ENCODE assay signal across 16 cellular contexts in genomic region chr4:121053601-121054143, GRCh38. TPM values are rescaled to one million over a fixed set of nuclear protein-coding genes. Genes with fewer than 3 reads are reported as not detected.
A peak's percentile ranks its signal among the peaks of the same experiment; 100 is the strongest.
DNase-seq lines count a peak whose midpoint lies in the region; ATAC-seq and TF ChIP-seq lines count a peak whose summit lies in the region.
"Had no signal": no experiment of that assay in that cellular context is flagged by ENCODE, and none has a peak within 500 bp of the region (broad histone marks: within the 10 kb centered on the region; RNA-seq: fewer than 3 reads in every experiment).

No MANE protein-coding gene starts in this region.

- DNase-seq in AG10803 (ENCODE audit: low read depth) (peak; percentile 72), HFF-Myc (ENCODE audit: extremely low read depth, low read depth) (peak; percentile 14), amniotic epithelial cell (ENCODE audit: low read depth) (peak; percentile 13), left ventricle myocardium superior (peak; percentile 41), amygdala (lab: John Stamatoyannopoulos, UW) (no peak), NCI-H187 treated with DMSO at 0.1 percent for 48 hours (lab: John Stamatoyannopoulos, UW) (no peak)
- DNase-seq: activated CD4-positive, alpha-beta T cell treated with anti-CD3 and anti-CD28 coated beads, Interleukin-2, amount 10 ng/mL, durations not matched to agents 7 days and 5 days; activated T-cell treated with anti-CD3 and anti-CD28 coated beads, Interleukin-2, amount 50 U/mL, for 72 hours; NCI-H1436; NCI-H510A treated with DMSO at 0.1 percent for 48 hours; stimulated activated CD4-positive, alpha-beta T cell treated with anti-CD3 and anti-CD28 coated beads, Interleukin-12 subunit alpha, Interleukin-12 subunit beta, amount 100 ng/mL, for 4 hours had no signal

- H3K4me3 ChIP-seq in AG10803 (ENCODE audit: low read length) = no peak overlapping the region
- no peak overlapping the region for H3K4me3 ChIP-seq in HFF-Myc (replicated peaks; ENCODE audit: low read depth, low read length)
- H3K4me3 ChIP-seq: suprapubic skin had no signal

- intact Hi-C loops in left ventricle myocardium superior (cut with micrococcal nuclease) = no loop called here

- ATAC-seq in left ventricle myocardium superior = no peak
- no peak for ATAC-seq in SK-N-SH treated with all-trans-retinoic acid at 6 μM for 48 hours
- ATAC-seq in GM18907 (IDR thresholded peaks at IDR 0.05; ENCODE audit: unreplicated experiment) = no peak
- ATAC-seq: activated T-cell treated with anti-CD3 and anti-CD28 coated beads, Interleukin-2, amount 50 U/mL, for 72 hours had no signal

- no peak for TF ChIP-seq CTCF in AG10803 (conservative IDR thresholded peaks at IDR 0.05; ENCODE audit: low read length)
- TF ChIP-seq CTCF in HFF-Myc (IDR thresholded peaks at IDR 0.05; ENCODE audit: low read depth, low read length, missing control alignments) = no peak

TF ChIP-seq in SK-N-SH treated with all-trans-retinoic acid at 6 μM for 48 hours, 23 proteins besides CTCF, POLR2A, EP300 and RAD21:
- TF ChIP-seq ZFP30 (CRISPR knock-in tag; IDR thresholded peaks at IDR 0.05) (no peak), SNAI2 (CRISPR knock-in tag; IDR thresholded peaks at IDR 0.05) (no peak), TCF4 (CRISPR knock-in tag; IDR thresholded peaks at IDR 0.05; ENCODE audit: borderline replicate concordance) (no peak), ZNF565 (CRISPR knock-in tag; conservative IDR thresholded peaks at IDR 0.05; ENCODE audit: low read depth) (no peak), OSR1 (CRISPR knock-in tag; IDR thresholded peaks at IDR 0.05) (no peak), CSRNP3 (CRISPR knock-in tag; IDR thresholded peaks at IDR 0.05) (no peak), ZC3H10 (CRISPR knock-in tag; IDR thresholded peaks at IDR 0.05) (no peak), ARNTL (CRISPR knock-in tag; IDR thresholded peaks at IDR 0.05; ENCODE audit: borderline replicate concordance, low read depth) (no peak), CSDC2 (CRISPR knock-in tag; IDR thresholded peaks at IDR 0.05) (no peak), ZNF70 (CRISPR knock-in tag; IDR thresholded peaks at IDR 0.05) (no peak), GLIS3 (CRISPR knock-in tag; IDR thresholded peaks at IDR 0.05) (no peak)

RNA-seq across cellular contexts. Expression of gene NDNF, which starts 18.7 kb away (rescaled TPM):
- total RNA-seq in left ventricle myocardium superior = 9.0 TPM
- total RNA-seq: mononuclear cell; T-helper 2 cell treated with Interferon-gamma antibody and Interleukin-4, amounts not matched to agents 100 ng/mL and 5 ng/mL, for 36 hours had no signal

Comparison
In these comparisons a context has a peak if more than half of its experiments do, and no peak if none do; other contexts are left out.
1. DNase-seq: peak in AG10803 (single experiment), HFF-Myc (single experiment), amniotic epithelial cell (single experiment) and left ventricle myocardium superior (single experiment); none in amygdala (0 of 56) and NCI-H187 treated with DMSO at 0.1 percent for 48 hours (single experiment).